Comparison of ENCODE assay signal across 18 cellular contexts in genomic region chr4:170004656-170005250, GRCh38. TPM values are rescaled to one million over a fixed set of nuclear protein-coding genes. Genes with fewer than 3 reads are reported as not detected.
A peak's percentile ranks its signal among the peaks of the same experiment; 100 is the strongest.
DNase-seq lines count a peak whose midpoint lies in the region; ATAC-seq and TF ChIP-seq lines count a peak whose summit lies in the region.
"Had no signal": no experiment of that assay in that cellular context is flagged by ENCODE, and none has a peak within 500 bp of the region (broad histone marks: within the 10 kb centered on the region; RNA-seq: fewer than 3 reads in every experiment).

No MANE protein-coding gene starts in this region.

- no peak for ATAC-seq in HG03175 (IDR thresholded peaks at IDR 0.05; ENCODE audit: unreplicated experiment)
- ATAC-seq: PC-3 had no signal

- H3K4me3 Mint-ChIP-seq in MCF 10A (ENCODE audit: unreplicated experiment), result no peak overlapping the region
- H3K4me3 Mint-ChIP-seq: dendritic cell treated with granulocyte-macrophage colony-stimulating factor and Interleukin-4, amounts not matched to agents 40 ng/mL and 50 ng/mL, for 4 days had no signal

- DNase-seq in A172 (ENCODE audit: low spot score) (peak; percentile 59), NCI-H82 (lab: John Stamatoyannopoulos, UW) (peak; percentile 37), MCF 10A (ENCODE audit: unreplicated experiment) (peak; percentile 9), NCI-H146 (lab: John Stamatoyannopoulos, UW) (no peak), DMS79 treated with DMSO at 0.1 percent for 48 hours (lab: John Stamatoyannopoulos, UW) (no peak)
- no peak for DNase-seq in activated naive CD4-positive, alpha-beta T cell (lab: John Stamatoyannopoulos, UW)
- DNase-seq: activated CD4-positive, alpha-beta T cell treated with anti-CD3 and anti-CD28 coated beads for 1 hour; amniotic stem cell; DMS 273 treated with DMSO at 0.1 percent for 48 hours; glutamatergic neuron; Kasumi-1; NCI-H1417 treated with DMSO at 0.1 percent for 48 hours; NCI-H748 treated with DMSO at 0.1 percent for 48 hours; PC-3; sigmoid colon had no signal

- no TSS peak for BruUV-seq in MCF 10A (replicated peaks; lab: Mats Ljungman, UMichigan)

- intact Hi-C loops in MCF 10A (cut with micrococcal nuclease), result no loop called here

- no peaks in the 10 kb centered on the region for H3K9me3 Mint-ChIP-seq in MCF 10A (ENCODE audit: unreplicated experiment)
- H3K9me3 Mint-ChIP-seq: dendritic cell treated with granulocyte-macrophage colony-stimulating factor and Interleukin-4, amounts not matched to agents 40 ng/mL and 50 ng/mL, for 4 days had no signal

- POLR2A ChIA-PET in MCF 10A (lab: Yijun Ruan, JAX), result interaction anchor here (0.7 kb wide), 1 partner anchor 127 kb away, joined by 3 read pairs; no protein-coding TSS in a partner anchor

- no peaks in the 10 kb centered on the region for H3K36me3 Mint-ChIP-seq in MCF 10A (ENCODE audit: insufficient read depth, unreplicated experiment)

- no peaks in the 10 kb centered on the region for H3K4me1 Mint-ChIP-seq in MCF 10A (ENCODE audit: insufficient read depth, unreplicated experiment)

- H3K27ac ChIP-seq in layer of hippocampus (ENCODE audit: low read depth, low read length), result peak overlapping the region; percentile 43
- H3K27ac ChIP-seq: sigmoid colon had no signal

- no peak for TF ChIP-seq CTCF in MCF 10A (IDR thresholded peaks at IDR 0.05; ENCODE audit: unreplicated experiment)

- H3K27me3 Mint-ChIP-seq in MCF 10A (ENCODE audit: insufficient read depth, unreplicated experiment), result no peaks in the 10 kb centered on the region

- no peaks in the 10 kb centered on the region for H3K27me3 ChIP-seq in layer of hippocampus (ENCODE audit: control insufficient read depth, insufficient read depth, low read length)
- H3K27me3 ChIP-seq: sigmoid colon had no signal

- no peak overlapping the region for H3K27ac Mint-ChIP-seq in MCF 10A (ENCODE audit: low read depth, unreplicated experiment)
- H3K27ac Mint-ChIP-seq: dendritic cell treated with granulocyte-macrophage colony-stimulating factor and Interleukin-4, amounts not matched to agents 40 ng/mL and 50 ng/mL, for 4 days had no signal

- CTCF ChIA-PET in MCF 10A (lab: Yijun Ruan, JAX), result interaction anchor here (0.8 kb wide), 1 partner anchor 194 kb away, joined by 3 read pairs; no protein-coding TSS in a partner anchor

RNA-seq across cellular contexts. Expression of gene MFAP3L, which starts 21.4 kb away (rescaled TPM):
- total RNA-seq in A172 (2014; rRNA removed; shearing (Covaris generic)), result 4.1 and 4.3 TPM in 2 replicates
- 4.1 and 7.7 TPM in 2 replicates for total RNA-seq in MCF 10A (2022)

Comparison
In these comparisons a context has a peak if more than half of its experiments do, and no peak if none do; other contexts are left out.
1. DNase-seq: peak in A172 (single experiment), NCI-H82 (single experiment) and MCF 10A (single experiment); none in NCI-H146 (single experiment), DMS79 treated with DMSO at 0.1 percent for 48 hours (single experiment) and activated naive CD4-positive, alpha-beta T cell (0 of 4).